Comparison of ENCODE assay signal across 8 cellular contexts in genomic region chr15:52677593-52677992, GRCh38. TPM values are rescaled to one million over a fixed set of nuclear protein-coding genes. Genes with fewer than 3 reads are reported as not detected.
DNase-seq lines count a peak whose midpoint lies in the region; ATAC-seq and TF ChIP-seq lines count a peak whose summit lies in the region.

No MANE protein-coding gene starts in this region.

- no peak overlapping the region for H3K4ac ChIP-seq in neuronal stem cell (ENCODE audit: low read length)

- intact Hi-C loops in CD14-positive monocyte (cut with micrococcal nuclease): no loop called here

- peaks cover 18 to 25% of the 10 kb centered on the region in 2 donors for H3K36me3 Mint-ChIP-seq in CD14-positive monocyte

- H2BK5ac ChIP-seq in neuronal stem cell (ENCODE audit: low read length): no peak overlapping the region

- H3K14ac ChIP-seq in neuronal stem cell (ENCODE audit: low read length): no peak overlapping the region

- peaks cover 0 to 14% of the 10 kb centered on the region in 2 donors for H3K36me3 ChIP-seq in neuronal stem cell (replicated peaks in 1 of 2; ENCODE audit: control insufficient read depth in 2 of 2, insufficient read depth in 2 of 2, low read length in 2 of 2)

- H2BK15ac ChIP-seq in neuronal stem cell (ENCODE audit: low read length): no peak overlapping the region

- peaks cover 0 to 8% (median 1%) of the 10 kb centered on the region in 3 donors for H3K27me3 Mint-ChIP-seq in CD14-positive monocyte (ENCODE audit: low read depth in 3 of 3)

- H3K18ac ChIP-seq in neuronal stem cell (ENCODE audit: low read length): no peak overlapping the region

- H2AFZ ChIP-seq in neuronal stem cell (ENCODE audit: low read length): peak overlapping the region; percentile 100

- no peaks in the 10 kb centered on the region for H3K9me3 Mint-ChIP-seq in CD14-positive monocyte

- H2BK120ac ChIP-seq in neuronal stem cell (ENCODE audit: low read depth, low read length): no peak overlapping the region

- H3K23ac ChIP-seq in neuronal stem cell (ENCODE audit: low read depth, low read length, poor library complexity): no peak overlapping the region

- H3K27me3 ChIP-seq in neuronal stem cell (ENCODE audit: control insufficient read depth in 3 of 3, insufficient read depth in 3 of 3, low read depth in 1 of 3, low read length in 3 of 3): peaks cover 0 to 20% (median 0%) of the 10 kb centered on the region in 3 experiments

- H3K27ac ChIP-seq in coronary artery (peak overlapping the region; percentile 95 to 99), neuronal stem cell (replicated peaks; ENCODE audit: low read length) (no peak overlapping the region)

- H3K4me1 ChIP-seq in neuronal stem cell (ENCODE audit: control insufficient read depth in 2 of 2, insufficient read depth in 1 of 2, low read depth in 1 of 2, low read length in 2 of 2): peaks cover 2 to 9% of the 10 kb centered on the region in 2 donors

- H3K27ac Mint-ChIP-seq in CD14-positive monocyte: peak overlapping the region in 5 of 7 donors; percentile 97 to 99 (median 99)

- peak overlapping the region; percentile 91 for H3K4me2 ChIP-seq in neuronal stem cell (ENCODE audit: insufficient read depth, low read length, poor library complexity, severe bottlenecking)

- DNase-seq in CD14-positive monocyte (ENCODE audit: low spot score) (no peak), KBM-7 (peak; percentile 27), coronary artery (ENCODE audit: low spot score) (no peak), neuronal stem cell (ENCODE audit: low spot score) (no peak), RPMI8226 (no peak), NCI-H146 treated with DMSO at 0.1 percent for 48 hours (lab: John Stamatoyannopoulos, UW; ENCODE audit: unreplicated experiment) (no peak)

- no peak overlapping the region for H4K8ac ChIP-seq in neuronal stem cell (ENCODE audit: low read depth, low read length)

- peak overlapping the region; percentile 99 for H3K4me3 Mint-ChIP-seq in CD14-positive monocyte

- H4K91ac ChIP-seq in neuronal stem cell (ENCODE audit: low read depth, low read length, poor library complexity): no peak overlapping the region

- ATAC-seq in GM19468 (IDR thresholded peaks at IDR 0.05; ENCODE audit: extremely low read depth, unreplicated experiment): peak; percentile 1
- no peak for ATAC-seq in HG03469 (IDR thresholded peaks at IDR 0.05; ENCODE audit: unreplicated experiment)

- in situ Hi-C loops in KBM-7 (cut with MboI; ENCODE audit: low pct_unique_long_range_greater_than_20kb, low sequenced_read_pairs): no loop called here

- no CpG with 5 or more reads among the region's 2 CpGs for WGBS in neuronal stem cell (ENCODE audit: extremely low coverage in 2 of 2, insufficient read length in 2 of 2, insufficient replicate concordance in 1 of 2), 2 donors

- TF ChIP-seq CTCF in CD14-positive monocyte (IDR thresholded peaks at IDR 0.05) (no peak), coronary artery (IDR thresholded peaks at IDR 0.05) (no peak)

- no peak overlapping the region for H2BK12ac ChIP-seq in neuronal stem cell (ENCODE audit: low read length)

- H3K4me3 ChIP-seq in coronary artery (peak overlapping the region; percentile 99), neuronal stem cell (ENCODE audit: low read length in 2 of 2) (peak overlapping the region; percentile 18 to 94)

- no peaks in the 10 kb centered on the region for H3K9me3 ChIP-seq in neuronal stem cell (replicated peaks in 1 of 2; ENCODE audit: control insufficient read depth in 2 of 2, insufficient read depth in 1 of 2, low read depth in 1 of 2, low read length in 2 of 2)

- no peaks in the 10 kb centered on the region for H3K79me1 ChIP-seq in neuronal stem cell (ENCODE audit: low read depth, low read length)

- no peak overlapping the region for H2AK5ac ChIP-seq in neuronal stem cell (ENCODE audit: low read depth, low read length)

- no peak overlapping the region for H3K9ac ChIP-seq in neuronal stem cell (ENCODE audit: low read depth, low read length, poor library complexity)

- H3K4me1 Mint-ChIP-seq in CD14-positive monocyte: peaks cover 26% of the 10 kb centered on the region

RNA-seq across cellular contexts. Expression of gene ATOSA, which starts 1.6 kb away (rescaled TPM):
- 1 to 10 TPM; 2.1 to 3.5 TPM for polyA plus RNA-seq in CD14-positive monocyte
- 11.2 TPM for polyA plus RNA-seq in neuronal stem cell (2013, experiment 1 of 2)
- polyA plus RNA-seq in neuronal stem cell (2013, experiment 2 of 2): 11.9 TPM
